8 cellular contexts compared by ENCODE assay signal in genomic region chr10:28676968-28677888, GRCh38. TPM values are rescaled to one million over a fixed set of nuclear protein-coding genes. Genes with fewer than 3 reads are reported as not detected.
DNase-seq lines count a peak whose midpoint lies in the region; ATAC-seq, FAIRE-seq and TF ChIP-seq lines count a peak whose summit lies in the region.

BAMBI (plus strand) TSS chr10:28677521; CDS start chr10:28677898, 377 bp downstream.

- peak within 1 kb of the TSS; percentile 58 to 76 for H3K4me3 ChIP-seq in muscle layer of duodenum (ENCODE audit: low read depth in 1 of 2, low read length in 2 of 2)

- TF ChIP-seq CTCF in D721Med (IDR thresholded peaks at IDR 0.05; ENCODE audit: insufficient read depth, missing control alignments) = peak; percentile 25

- no peaks in the 10 kb centered on the region for H3K36me3 ChIP-seq in muscle layer of duodenum (ENCODE audit: control insufficient read depth in 1 of 2, insufficient read depth in 2 of 2, low read length in 2 of 2)

- ATAC-seq in GM21381 (IDR thresholded peaks at IDR 0.05; ENCODE audit: unreplicated experiment) (peak; percentile 98), esophagus mucosa (peak; percentile 99)

- no peak within 1 kb of the TSS for H3K27ac ChIP-seq in muscle layer of duodenum (ENCODE audit: low read length)

- peaks cover 0 to 29% of the 10 kb centered on the region in 2 donors for H3K4me1 ChIP-seq in muscle layer of duodenum (ENCODE audit: control insufficient read depth in 1 of 2, insufficient read depth in 2 of 2, low read length in 2 of 2)

- H3K27me3 ChIP-seq in muscle layer of duodenum (ENCODE audit: low read depth, low read length) = peaks cover 18% of the 10 kb centered on the region

- DNase-seq in D721Med (ENCODE audit: insufficient read length, low spot score) (no peak), HTR-8/SVneo (ENCODE audit: insufficient read length, low spot score) (peak; percentile 75), OCI-M1 (lab: John Stamatoyannopoulos, UW) (peak; percentile 93)
- DNase-seq in activated T-cell treated with anti-CD3 and anti-CD28 coated beads, Interleukin-2, amount 50 U/mL, for 1 hour = peak; percentile 91
- peak; percentile 89 for DNase-seq in stimulated activated CD8-positive, alpha-beta memory T cell treated with anti-CD3 and anti-CD28 coated beads, Interleukin-4, amount 100 ng/mL, for 48 hours

- H3K9me3 ChIP-seq in muscle layer of duodenum (ENCODE audit: control insufficient read depth in 1 of 2, low read length in 2 of 2) = no peaks in the 10 kb centered on the region

- FAIRE-seq in D721Med (lab: Jason Lieb, UNC) (no peak), HTR-8/SVneo (lab: Jason Lieb, UNC) (no peak)

RNA-seq across cellular contexts. Expression of gene BAMBI, which starts in this region (rescaled TPM):
- total RNA-seq in esophagus mucosa = 6.5 TPM
